ENCODE assay signal across 19 cellular contexts in the genomic region with DNA sequence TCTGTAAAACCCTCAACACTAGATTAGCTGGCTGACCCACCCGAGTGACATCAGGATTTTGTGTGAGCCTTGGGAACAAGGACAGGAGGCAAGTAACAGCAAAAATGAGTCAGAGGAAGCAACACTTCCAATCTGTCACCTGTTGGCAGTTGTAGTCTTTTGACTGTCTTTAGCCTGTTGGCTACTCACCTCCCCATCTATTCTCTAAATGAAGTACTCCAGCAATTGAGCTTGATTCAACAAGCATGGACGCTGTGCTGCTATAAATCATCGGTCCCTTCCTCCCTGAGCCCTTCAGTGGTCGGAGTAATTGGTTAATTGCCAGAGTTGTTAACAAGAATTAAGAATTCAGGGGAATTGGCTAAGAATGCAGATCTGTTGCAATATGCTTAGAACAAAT.
"Had no signal": no experiment of that assay in that cellular context is flagged by ENCODE, and none has a peak within 500 bp of the region (broad histone marks: within the 10 kb centered on the region; RNA-seq: fewer than 3 reads in every experiment).

No MANE protein-coding gene starts in this region.

- H3K27me3 ChIP-seq: esophagus squamous epithelium, right atrium auricular region, thyroid gland had no signal

- DNase-seq: activated CD4-positive, alpha-beta T cell treated with anti-CD3 and anti-CD28 coated beads, Interleukin-2, amount 50 U/mL, for 4 hours; activated CD4-positive, CD25-positive, alpha-beta regulatory T cell treated with anti-CD3 and anti-CD28 coated beads, Interleukin-2, amount 50 U/mL, for 72 hours; activated naive CD4-positive, alpha-beta T cell; activated naive CD8-positive, alpha-beta T cell treated with anti-CD3 and anti-CD28 coated beads, Interleukin-2, amount 10 ng/mL, durations not matched to agents 7 days and 5 days; activated T-cell treated with anti-CD3 and anti-CD28 coated beads for 4 hours; anterior cingulate cortex; dermis blood vessel endothelial cell; endodermal cell; esophagus squamous epithelium; hippocampal formation; left ventricle myocardium inferior; mesenchymal stem cell; nucleus accumbens; stimulated activated CD4-positive, alpha-beta T cell treated with anti-CD3 and anti-CD28 coated beads, Interleukin-2, amount 100 ng/mL, for 48 hours; stimulated activated naive B cell treated with anti-CD40 and anti-IgM and Interleukin-4, amounts not matched to agents 10 μg/mL and 1 μg/mL and 100 μg/mL, for 72 hours; thyroid gland had no signal

- FAIRE-seq: keratinocyte, urothelium cell line had no signal

- H3K36me3 ChIP-seq: esophagus squamous epithelium, left ventricle myocardium inferior, right atrium auricular region, thyroid gland had no signal

- H3K4me1 ChIP-seq: left ventricle myocardium inferior, right atrium auricular region, thyroid gland had no signal

- H3K9me3 ChIP-seq: esophagus squamous epithelium, left ventricle myocardium inferior, right atrium auricular region, thyroid gland had no signal

- H3K27ac ChIP-seq: left ventricle myocardium inferior, right atrium auricular region, thyroid gland had no signal

- H3K4me3 ChIP-seq: esophagus squamous epithelium, left ventricle myocardium inferior, right atrium auricular region, thyroid gland had no signal
